8 cellular contexts compared by ENCODE assay signal in genomic region chr1:151620286-151620685, GRCh38. TPM values are rescaled to one million over a fixed set of nuclear protein-coding genes. Genes with fewer than 3 reads are reported as not detected.
DNase-seq lines count a peak whose midpoint lies in the region; ATAC-seq, FAIRE-seq and TF ChIP-seq lines count a peak whose summit lies in the region.
"Had no signal": no experiment of that assay in that cellular context is flagged by ENCODE, and none has a peak within 500 bp of the region (broad histone marks: within the 10 kb centered on the region; RNA-seq: fewer than 3 reads in every experiment).

No MANE protein-coding gene starts in this region.

- no peak for TF ChIP-seq CTCF in GM12878 (IDR thresholded peaks at IDR 0.05 in 2 of 3, conservative IDR thresholded peaks at IDR 0.05 in 1 of 3; ENCODE audit: control insufficient read depth in 2 of 3, extremely low read depth in 1 of 3, insufficient read depth in 1 of 3, low read depth in 3 of 3, low read length in 3 of 3)
- no peak for TF ChIP-seq CTCF in HepG2 (CRISPR knock-in tag; IDR thresholded peaks at IDR 0.05)
- no peak for TF ChIP-seq CTCF in stomach (IDR thresholded peaks at IDR 0.05)

- CTCF ChIA-PET in GM12878 (lab: Yijun Ruan, JAX): interaction anchor here (0.8 to 2.9 kb wide), 7 partner anchors 8 to 114 kb away, joined by 3 to 15 read pairs (median 4); partner anchors contain the start of gene SNX27
- CTCF ChIA-PET in HepG2 (lab: Yijun Ruan, JAX; ENCODE audit: low intra/inter-chr PET ratio, low total read pairs): no interaction called here

- H2AFZ ChIP-seq in GM12878 (ENCODE audit: control insufficient read depth, low read depth, low read length): no peak overlapping the region
- no peak overlapping the region for H2AFZ ChIP-seq in HepG2 (ENCODE audit: low read length)

- H2BK5ac ChIP-seq in mesendoderm (ENCODE audit: low read length): no peak overlapping the region

- POLR2A ChIA-PET in GM12878 (lab: Charles Lee): interaction anchor here (0.6 to 1.0 kb wide), 6 partner anchors 11 to 221 kb away, joined by 3 to 7 read pairs (median 3); no protein-coding TSS in a partner anchor
- POLR2A ChIA-PET in HepG2 (lab: Yijun Ruan, JAX): interaction anchor here (1.1 to 1.5 kb wide), 4 partner anchors 9 to 81 kb away, joined by 4 to 13 read pairs (median 4); partner anchors contain the start of gene SNX27

- H4K8ac ChIP-seq in mesendoderm (ENCODE audit: low read depth, low read length): no peak overlapping the region

- H3K36me3 ChIP-seq in GM12878 (ENCODE audit: control insufficient read depth in 2 of 2, insufficient read depth in 2 of 2, low read length in 1 of 2) (no peaks in the 10 kb centered on the region), HepG2 (replicated peaks in 1 of 2; ENCODE audit: control insufficient read depth in 1 of 2, insufficient read depth in 2 of 2, low read length in 2 of 2) (no peaks in the 10 kb centered on the region; a peak in 1 of 5 replicates), stomach (no peaks in the 10 kb centered on the region), mesendoderm (ENCODE audit: control insufficient read depth, insufficient read depth, low read length) (no peaks in the 10 kb centered on the region)

- no peaks in the 10 kb centered on the region for H3K27me3 ChIP-seq in GM12878 (replicated peaks in 1 of 2; ENCODE audit: control insufficient read depth in 2 of 2, insufficient read depth in 2 of 2, low read length in 1 of 2)
- no peaks in the 10 kb centered on the region for H3K27me3 ChIP-seq in HepG2 (ENCODE audit: control insufficient read depth in 1 of 2, insufficient read depth in 2 of 2, low read length in 2 of 2)
- no peaks in the 10 kb centered on the region for H3K27me3 ChIP-seq in stomach
- no peaks in the 10 kb centered on the region for H3K27me3 ChIP-seq in mesendoderm (ENCODE audit: insufficient read depth, low read length, poor library complexity)

- peak; percentile 68 for ATAC-seq in GM12878
- ATAC-seq in HepG2: no peak

- H3K4me3 ChIP-seq in GM12878: no peak overlapping the region
- no peak overlapping the region for H3K4me3 ChIP-seq in HepG2 (replicated peaks in 1 of 3; ENCODE audit: insufficient read depth in 1 of 3, low read depth in 2 of 3, low read length in 3 of 3)
- no peak overlapping the region for H3K4me3 ChIP-seq in stomach
- no peak overlapping the region for H3K4me3 ChIP-seq in mesendoderm (ENCODE audit: low read length)

- H3K4me2 ChIP-seq in GM12878 (ENCODE audit: control insufficient read depth, insufficient read depth): peak overlapping the region; percentile 38; the same call in 1 of the 2 replicates
- no peak overlapping the region for H3K4me2 ChIP-seq in HepG2 (ENCODE audit: low read depth, low read length)
- no peak overlapping the region for H3K4me2 ChIP-seq in mesendoderm (ENCODE audit: low read length)

- TF ChIP-seq EP300 in GM12878 (IDR thresholded peaks at IDR 0.05; ENCODE audit: borderline replicate concordance in 1 of 2, control insufficient read depth in 1 of 2, low read depth in 2 of 2, low read length in 2 of 2): no peak
- no peak for TF ChIP-seq EP300 in HepG2 (IDR thresholded peaks at IDR 0.05; ENCODE audit: low read depth in 2 of 2, low read length in 2 of 2)
- TF ChIP-seq EP300 in HepG2 (CRISPR knock-in tag; IDR thresholded peaks at IDR 0.05; ENCODE audit: borderline replicate concordance): no peak
- TF ChIP-seq EP300 in stomach (IDR thresholded peaks at IDR 0.05): no peak

- H3K56ac ChIP-seq in mesendoderm (ENCODE audit: low read length): no peak overlapping the region

- TF ChIP-seq POLR2A in GM12878 (IDR thresholded peaks at IDR 0.05; ENCODE audit: low read depth, low read length) (no peak), HepG2 (IDR thresholded peaks at IDR 0.05; ENCODE audit: insufficient read depth in 1 of 2, low read depth in 2 of 2, low read length in 2 of 2) (no peak), stomach (IDR thresholded peaks at IDR 0.05) (no peak)

- H3K4me1 ChIP-seq in GM12878 (ENCODE audit: control insufficient read depth, insufficient read depth, low read length) (peaks cover 19% of the 10 kb centered on the region), HepG2 (ENCODE audit: insufficient read depth, low read length) (peaks cover 50% of the 10 kb centered on the region), stomach (peaks cover 27 to 78% (median 51%) of the 10 kb centered on the region in 4 donors), mesendoderm (ENCODE audit: control insufficient read depth, low read depth, low read length) (peaks cover 3% of the 10 kb centered on the region)

- no peak overlapping the region for H2AK5ac ChIP-seq in mesendoderm (ENCODE audit: low read length)

- H3K18ac ChIP-seq in mesendoderm (ENCODE audit: low read length): no peak overlapping the region

- 63% methylated on average over 2 of the region's 2 CpGs for WGBS in GM12878 (ENCODE audit: insufficient coverage, insufficient replicate concordance, low lambda C conversion rate, missing lambda C conversion rate)
- WGBS in HepG2 (ENCODE audit: low lambda C conversion rate): 52% methylated on average over 2 of the region's 2 CpGs
- WGBS in stomach, 5 donors: 35 to 44% (median 40%) methylated on average over 2 of the region's 2 CpGs
- WGBS in mesendoderm (ENCODE audit: extremely low coverage, insufficient coverage, low lambda C conversion rate): no CpG with 5 or more reads among the region's 2 CpGs

- H3K79me1 ChIP-seq in mesendoderm (ENCODE audit: low read length): no peaks in the 10 kb centered on the region

- H4K20me1 ChIP-seq in GM12878 (ENCODE audit: control insufficient read depth, insufficient read depth) (no peaks in the 10 kb centered on the region), HepG2 (ENCODE audit: insufficient read depth, low read length) (no peaks in the 10 kb centered on the region)

- H3K9me3 ChIP-seq in GM12878 (replicated peaks; ENCODE audit: control insufficient read depth, insufficient read depth, low read length) (no peaks in the 10 kb centered on the region), HepG2 (ENCODE audit: low read length) (no peaks in the 10 kb centered on the region), stomach (no peaks in the 10 kb centered on the region)

- no peak overlapping the region for H3K4ac ChIP-seq in mesendoderm (ENCODE audit: low read depth, low read length)

- peak; percentile 7 for FAIRE-seq in GM12878 (lab: Jason Lieb, UNC)
- no peak for FAIRE-seq in HepG2 (lab: Jason Lieb, UNC)

- H3K9ac ChIP-seq in GM12878 (ENCODE audit: control insufficient read depth, insufficient read depth, low read length) (no peak overlapping the region), HepG2 (ENCODE audit: insufficient read depth, low read depth, low read length) (no peak overlapping the region), mesendoderm (ENCODE audit: low read length) (no peak overlapping the region)

- SMC1A ChIA-PET in GM12878 (lab: Charles Lee; ENCODE audit: uncharacterized antibody, unreplicated experiment): interaction anchor here (0.6 to 2.2 kb wide), 11 partner anchors 8 to 538 kb away, joined by 3 to 7 read pairs (median 3); partner anchors contain the start of gene C2CD4D

- H3K79me2 ChIP-seq in GM12878 (ENCODE audit: control insufficient read depth, insufficient read depth, low read length) (peaks cover 9% of the 10 kb centered on the region), HepG2 (ENCODE audit: insufficient read depth, low read length) (peaks cover 24% of the 10 kb centered on the region), mesendoderm (ENCODE audit: control insufficient read depth, insufficient read depth, low read length) (peaks cover 16% of the 10 kb centered on the region)

- no peak overlapping the region for H2BK15ac ChIP-seq in mesendoderm (replicated peaks; ENCODE audit: low read depth)

- H3K27ac ChIP-seq in GM12878 (ENCODE audit: control insufficient read depth, insufficient read depth) (peak overlapping the region; percentile 15; the same call in 1 of the 2 replicates), HepG2 (ENCODE audit: extremely low read length, insufficient read depth, low read length) (no peak overlapping the region), stomach (peak overlapping the region in 4 of 5 donors; percentile 50 to 79 (median 71)), mesendoderm (ENCODE audit: low read depth, low read length) (no peak overlapping the region)

- intact Hi-C loops in GM12878 (cut with micrococcal nuclease; ENCODE audit: unreplicated experiment): no loop called here
- intact Hi-C loops in HepG2 (cut with micrococcal nuclease; ENCODE audit: unreplicated experiment): no loop called here
- intact Hi-C loops in stomach (cut with DNase I; ENCODE audit: low total_unique reads): no loop called here

- RAD21 ChIA-PET in GM12878 (lab: Charles Lee; ENCODE audit: unreplicated experiment): interaction anchor here (0.6 to 0.9 kb wide), 5 partner anchors 8 to 294 kb away, joined by 3 read pairs; partner anchors contain the start of gene RIIAD1

- in situ Hi-C loops in GM12878 (cut with MboI): no loop called here
- in situ Hi-C loops in HepG2 (cut with HindIII; ENCODE audit: extremely low pct_ligation_motif_present, low pct_unique_long_range_greater_than_20kb): no loop called here

- TF ChIP-seq RAD21 in GM12878 (IDR thresholded peaks at IDR 0.05; ENCODE audit: insufficient read depth, low read depth, low read length): no peak
- TF ChIP-seq RAD21 in HepG2 (CRISPR knock-in tag; IDR thresholded peaks at IDR 0.05): no peak

- DNase-seq in LHCN-M2 (ENCODE audit: low read depth) (peak; percentile 72), GM12878 (ENCODE audit: low read depth, low spot score) (no peak), HepG2 (ENCODE audit: low spot score) (no peak), stomach (no peak), kidney tubule cell (ENCODE audit: low spot score) (no peak), DMS53 (lab: John Stamatoyannopoulos, UW) (no peak), mesendoderm (no peak)
- DNase-seq: naive B cell had no signal

- no peak overlapping the region for H3K23ac ChIP-seq in mesendoderm (ENCODE audit: low read length)

- no TSS peak for BruUV-seq in GM12878 (replicated peaks; lab: Mats Ljungman, UMichigan)
- no TSS peak for BruUV-seq in HepG2 (replicated peaks; lab: Mats Ljungman, UMichigan)

- no peak overlapping the region for H4K5ac ChIP-seq in mesendoderm (ENCODE audit: low read length)

- H2BK120ac ChIP-seq in mesendoderm (ENCODE audit: low read depth, low read length): no peak overlapping the region

RNA-seq across cellular contexts. Expression of gene SNX27, which starts 8.4 kb away (rescaled TPM):
- total RNA-seq in LHCN-M2 (2014; rRNA removed): 19.8 and 22.6 TPM in 2 replicates
- 8.3 TPM for polyA plus RNA-seq in LHCN-M2 (2012)
- total RNA-seq in GM12878 (2013; cell fraction: nucleolus; rRNA removed): 50.2 and 54.1 TPM in 2 replicates
- total RNA-seq in GM12878 (2014; rRNA removed): 12.5 and 13.5 TPM in 2 replicates
- total RNA-seq in GM12878 (2014; rRNA removed; fragmentation: Illumina TruSeq; extraction: Trizol): 12.4 and 12.9 TPM in 2 replicates
- total RNA-seq in GM12878 (2021): 20.8 and 21.8 TPM in 2 replicates
- 3.7 TPM for polyA plus RNA-seq in GM12878 (2011; ENCODE audit: low read depth)
- 12.5 and 15.1 TPM in 2 replicates for polyA plus RNA-seq in GM12878 (2011; rRNA removed)
- polyA plus RNA-seq in GM12878 (2011; cell fraction: cytosol; rRNA removed): 7.9 and 9.5 TPM in 2 replicates
- 8.6 and 9.1 TPM in 2 replicates for polyA plus RNA-seq in GM12878 (2011; cell fraction: nucleus; rRNA removed)
- 5.2 and 5.4 TPM in 2 replicates for polyA plus RNA-seq in GM12878 (2012)
- 8.4 and 9.8 TPM in 2 replicates for polyA plus RNA-seq in GM12878 (2014; fragmentation: Illumina TruSeq; extraction: Trizol)
- polyA plus RNA-seq in GM12878 (2014; fragmentation: Nextera tagmentation; extraction: Ambion mirVana): 1 to 10 TPM; 3.8 to 3.9 TPM
- 9.0 and 10.0 TPM in 2 replicates for polyA plus RNA-seq in GM12878 (2014; rRNA removed)
- polyA plus RNA-seq in GM12878 (2016; fragmentation: Nextera tagmentation; extraction: Ambion mirVana): 10 to 100 TPM; 18.5 to 20.0 TPM
- 21.4 and 38.2 TPM in 2 replicates for polyA minus RNA-seq in GM12878 (2011; rRNA and poly(A)+ RNA removed)
- 9.4 and 10.4 TPM in 2 replicates for polyA minus RNA-seq in GM12878 (2011; cell fraction: cytosol; rRNA and poly(A)+ RNA removed)
- 7.0 and 15.6 TPM in 2 replicates for polyA minus RNA-seq in GM12878 (2011; cell fraction: nucleus; rRNA and poly(A)+ RNA removed)
- total RNA-seq in HepG2 (2016; rRNA removed; fragmentation: Illumina TruSeq; extraction: Trizol): 17.8 and 22.8 TPM in 2 replicates
- 26.3 and 28.9 TPM in 2 replicates for total RNA-seq in HepG2 (2016; cell fraction: cytosol; rRNA removed; fragmentation: Illumina TruSeq; extraction: Trizol; ENCODE audit: low read depth)
- total RNA-seq in HepG2 (2016; cell fraction: insoluble cytoplasmic fraction; rRNA removed; fragmentation: Illumina TruSeq; extraction: Trizol): 18.5 and 19.3 TPM in 2 replicates
- 12.7 and 13.8 TPM in 2 replicates for total RNA-seq in HepG2 (2016; cell fraction: membrane; rRNA removed; fragmentation: Illumina TruSeq; extraction: Trizol)
- total RNA-seq in HepG2 (2016; cell fraction: nucleus; rRNA removed; fragmentation: Illumina TruSeq; extraction: Trizol): 17.2 and 20.1 TPM in 2 replicates
- polyA plus RNA-seq in HepG2 (2011; rRNA removed): 14.4 and 14.5 TPM in 2 replicates
- polyA plus RNA-seq in HepG2 (2011; cell fraction: cytosol; rRNA removed): 7.9 and 10.9 TPM in 2 replicates
- 10.0 and 12.0 TPM in 2 replicates for polyA plus RNA-seq in HepG2 (2011; cell fraction: nucleus; rRNA removed)
- 4.5 and 5.2 TPM in 2 replicates for polyA plus RNA-seq in HepG2 (2012)
- 0.61 and 0.63 TPM in 2 replicates for polyA plus RNA-seq in HepG2 (2016; cell fraction: cytosol; fragmentation: Illumina TruSeq; extraction: Trizol; ENCODE audit: low read depth)
- 11.0 and 13.2 TPM in 2 replicates for polyA plus RNA-seq in HepG2 (2016; cell fraction: insoluble cytoplasmic fraction; fragmentation: Illumina TruSeq; extraction: Trizol; ENCODE audit: low read depth)
- 1.9 and 2.3 TPM in 2 replicates for polyA plus RNA-seq in HepG2 (2016; cell fraction: membrane; fragmentation: Illumina TruSeq; extraction: Trizol; ENCODE audit: low read depth)
- 16.5 and 19.9 TPM in 2 replicates for polyA plus RNA-seq in HepG2 (2016; cell fraction: nucleus; fragmentation: Illumina TruSeq; extraction: Trizol; ENCODE audit: insufficient read depth, low read depth)
- polyA minus RNA-seq in HepG2 (2011; rRNA and poly(A)+ RNA removed; ENCODE audit: low replicate concordance): 22.1 and 26.3 TPM in 2 replicates
- polyA minus RNA-seq in HepG2 (2011; cell fraction: cytosol; rRNA and poly(A)+ RNA removed): 17.5 and 23.0 TPM in 2 replicates
- polyA minus RNA-seq in HepG2 (2011; cell fraction: nucleus; rRNA and poly(A)+ RNA removed): 21.8 and 26.6 TPM in 2 replicates
- total RNA-seq in stomach: 10 to 100 TPM in 4 of 5 donors, 1 to 10 TPM in 1; 9.3 to 82.3 (median 31.2) TPM
- 1 to 10 TPM; 4.3 to 6.8 (median 5.8) TPM for polyA plus RNA-seq in stomach
- polyA plus RNA-seq in mesendoderm (2013, experiment 1 of 2): 19.3 TPM
- polyA plus RNA-seq in mesendoderm (2013, experiment 2 of 2): 19.3 TPM

Comparison
In these comparisons a context has a peak if more than half of its experiments do, and no peak if none do; other contexts are left out.
1. H3K27ac ChIP-seq: peak in GM12878 (single experiment) and stomach (4 of 5); none in HepG2 (single experiment) and mesendoderm (single experiment).